In genomic region chr2:236034974-236035373, GRCh38 we compare ENCODE assay signal across 15 cellular contexts.
DNase-seq lines count a peak whose midpoint lies in the region; ATAC-seq and TF ChIP-seq lines count a peak whose summit lies in the region.
"Had no signal": no experiment of that assay in that cellular context is flagged by ENCODE, and none has a peak within 500 bp of the region (broad histone marks: within the 10 kb centered on the region; RNA-seq: fewer than 3 reads in every experiment).

No MANE protein-coding gene starts in this region.

- no peaks in the 10 kb centered on the region for H3K4me1 Mint-ChIP-seq in neural crest cell
- no peaks in the 10 kb centered on the region for H3K4me1 Mint-ChIP-seq in activated CD4-positive, alpha-beta T cell treated with anti-CD3 and anti-CD28 coated beads, Interleukin-2, amount 10 ng/mL, durations not matched to agents 24 days and 14 days
- H3K4me1 Mint-ChIP-seq: CD14-positive monocyte; CD4-positive, alpha-beta memory T cell had no signal

- H3K9me3 Mint-ChIP-seq in neural crest cell: no peaks in the 10 kb centered on the region
- no peaks in the 10 kb centered on the region for H3K9me3 Mint-ChIP-seq in activated CD4-positive, alpha-beta T cell treated with anti-CD3 and anti-CD28 coated beads, Interleukin-2, amount 10 ng/mL, durations not matched to agents 24 days and 14 days

- H3K4me3 Mint-ChIP-seq in neural crest cell: no peak overlapping the region
- H3K4me3 Mint-ChIP-seq in activated CD4-positive, alpha-beta T cell treated with anti-CD3 and anti-CD28 coated beads, Interleukin-2, amount 10 ng/mL, durations not matched to agents 24 days and 14 days: no peak overlapping the region
- H3K4me3 Mint-ChIP-seq: CD14-positive monocyte had no signal

- TF ChIP-seq CTCF in right atrium auricular region (IDR thresholded peaks at IDR 0.05): no peak
- no peak for TF ChIP-seq CTCF in heart right ventricle (IDR thresholded peaks at IDR 0.05)
- no peak for TF ChIP-seq CTCF in neural crest cell (conservative IDR thresholded peaks at IDR 0.05)
- no peak for TF ChIP-seq CTCF in GM13977 (IDR thresholded peaks at IDR 0.05; ENCODE audit: extremely low read depth, insufficient read depth, missing control alignments)

- in situ Hi-C loops in GM13977 (cut with MboI; ENCODE audit: low pct_unique_long_range_greater_than_20kb, low sequenced_read_pairs, unreplicated experiment): no loop called here

- H3K27me3 Mint-ChIP-seq in neural crest cell (ENCODE audit: low read depth): no peaks in the 10 kb centered on the region
- no peaks in the 10 kb centered on the region for H3K27me3 Mint-ChIP-seq in activated CD4-positive, alpha-beta T cell treated with anti-CD3 and anti-CD28 coated beads, Interleukin-2, amount 10 ng/mL, durations not matched to agents 24 days and 14 days
- H3K27me3 Mint-ChIP-seq: CD4-positive, alpha-beta memory T cell had no signal

- H3K27me3 ChIP-seq in right atrium auricular region: no peaks in the 10 kb centered on the region
- no peaks in the 10 kb centered on the region for H3K27me3 ChIP-seq in heart right ventricle
- H3K27me3 ChIP-seq: BLaER1 had no signal

- intact Hi-C loops in Right ventricle myocardium superior (cut with DNase I): no loop called here
- intact Hi-C loops in heart right ventricle (cut with DNase I): no loop called here
- intact Hi-C loops in activated CD4-positive, alpha-beta T cell treated with anti-CD3 and anti-CD28 coated beads, Interleukin-2, amount 10 ng/mL, durations not matched to agents 24 days and 14 days (cut with micrococcal nuclease): no loop called here

- DNase-seq in Right ventricle myocardium superior (no peak), right atrium auricular region (ENCODE audit: low spot score) (no peak), heart right ventricle (no peak), neural crest cell (ENCODE audit: low read depth, low spot score) (no peak), GM13977 (ENCODE audit: low spot score) (no peak)
- no peak for DNase-seq in activated CD4-positive, alpha-beta T cell treated with anti-CD3 and anti-CD28 coated beads, Interleukin-2, amount 10 ng/mL, durations not matched to agents 24 days and 14 days
- DNase-seq: 8988T; CD4-positive, alpha-beta memory T cell; DMS153; DMS79; GDM1 had no signal

- peaks cover 7% of the 10 kb centered on the region for H3K36me3 ChIP-seq in right atrium auricular region
- peaks cover 0 to 28% (median 0%) of the 10 kb centered on the region in 9 donors for H3K36me3 ChIP-seq in heart right ventricle
- H3K36me3 ChIP-seq: HAP-1 had no signal

- H3K27ac ChIP-seq in right atrium auricular region: no peak overlapping the region
- H3K27ac ChIP-seq in heart right ventricle: no peak overlapping the region
- H3K27ac ChIP-seq: BLaER1 had no signal

- H3K4me3 ChIP-seq in right atrium auricular region: no peak overlapping the region
- H3K4me3 ChIP-seq in heart right ventricle: no peak overlapping the region
- H3K4me3 ChIP-seq: BLaER1, HAP-1 had no signal

- peaks cover 0 to 10% of the 10 kb centered on the region in 2 donors for H3K4me1 ChIP-seq in right atrium auricular region
- peaks cover 0 to 6% (median 0%) of the 10 kb centered on the region in 9 donors for H3K4me1 ChIP-seq in heart right ventricle
- H3K4me1 ChIP-seq: BLaER1 had no signal

- WGBS in heart right ventricle, 2 donors: 64 to 68% methylated on average over 8 of the region's 8 CpGs

- H3K36me3 Mint-ChIP-seq in neural crest cell (ENCODE audit: low read depth): peaks cover 12% of the 10 kb centered on the region
- H3K36me3 Mint-ChIP-seq in activated CD4-positive, alpha-beta T cell treated with anti-CD3 and anti-CD28 coated beads, Interleukin-2, amount 10 ng/mL, durations not matched to agents 24 days and 14 days (ENCODE audit: low read depth): no peaks in the 10 kb centered on the region
- H3K36me3 Mint-ChIP-seq: CD14-positive monocyte; CD4-positive, alpha-beta memory T cell had no signal

- H3K9me3 ChIP-seq in right atrium auricular region (no peaks in the 10 kb centered on the region), heart right ventricle (no peaks in the 10 kb centered on the region)
- H3K9me3 ChIP-seq: HAP-1 had no signal

- ATAC-seq in Right ventricle myocardium superior (ENCODE audit: poor library complexity): peak; percentile 75
- peak; percentile 46 to 84 (median 66) for ATAC-seq in heart right ventricle
- no peak for ATAC-seq in GM21390 (IDR thresholded peaks at IDR 0.05; ENCODE audit: unreplicated experiment)

- H3K27ac Mint-ChIP-seq in neural crest cell (ENCODE audit: unreplicated experiment): peak overlapping the region; percentile 76
- no peak overlapping the region for H3K27ac Mint-ChIP-seq in activated CD4-positive, alpha-beta T cell treated with anti-CD3 and anti-CD28 coated beads, Interleukin-2, amount 10 ng/mL, durations not matched to agents 24 days and 14 days
- H3K27ac Mint-ChIP-seq: CD4-positive, alpha-beta memory T cell had no signal
